ENCODE assay signal across 18 cellular contexts in the genomic region with DNA sequence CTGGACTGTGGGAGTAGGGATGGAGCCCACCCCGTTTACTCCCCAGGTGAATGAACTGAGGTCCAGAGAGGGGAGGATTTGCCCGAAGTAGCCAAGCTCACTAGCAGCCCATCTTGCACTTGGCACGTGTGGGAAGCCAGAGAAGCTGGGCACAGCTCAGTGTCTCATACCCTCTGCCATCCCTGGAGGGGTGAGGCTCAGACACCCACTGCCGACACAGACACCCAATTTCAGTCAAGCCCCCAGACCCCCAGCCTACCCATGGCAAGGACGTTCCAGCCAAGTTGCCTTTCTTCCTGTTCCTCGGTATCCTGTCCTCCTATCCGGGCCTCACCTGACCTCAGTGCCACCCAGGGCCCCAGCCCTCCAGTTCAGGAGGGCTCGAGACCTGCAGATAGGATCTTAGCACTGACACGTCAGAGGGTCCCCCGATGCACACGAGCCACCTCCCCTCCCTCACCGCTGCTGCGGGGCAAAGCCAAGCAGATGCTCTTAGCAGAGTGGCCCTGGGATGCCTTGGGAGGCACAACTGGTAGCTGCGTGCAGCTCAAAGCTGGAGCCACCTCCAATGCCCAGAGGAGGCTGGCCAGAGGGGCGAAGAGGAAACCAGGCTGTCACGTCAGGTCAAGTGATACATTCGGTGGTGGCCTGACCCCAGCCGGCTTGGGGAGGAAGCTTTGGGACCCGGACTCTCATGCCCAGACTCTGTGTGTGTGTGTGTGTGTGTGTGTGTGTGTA.
DNase-seq lines count a peak whose midpoint lies in the region; ATAC-seq, FAIRE-seq and TF ChIP-seq lines count a peak whose summit lies in the region.
"Had no signal": no experiment of that assay in that cellular context is flagged by ENCODE, and none has a peak within 500 bp of the region (broad histone marks: within the 10 kb centered on the region; RNA-seq: fewer than 3 reads in every experiment).

No MANE protein-coding gene starts in this region.

- intact Hi-C loops in left ventricle myocardium superior (cut with micrococcal nuclease) (no loop called here), cardiac septum (cut with DNase I) (no loop called here), lower lobe of right lung (cut with DNase I) (no loop called here), upper lobe of right lung (cut with DNase I) (no loop called here)

- ATAC-seq in left ventricle myocardium superior (no peak), lower lobe of right lung (no peak), upper lobe of right lung (no peak), GM19452 (IDR thresholded peaks at IDR 0.05; ENCODE audit: unreplicated experiment) (no peak)
- ATAC-seq: Panc1 had no signal

- H3K36me3 ChIP-seq in lower lobe of right lung (no peaks in the 10 kb centered on the region), upper lobe of right lung (no peaks in the 10 kb centered on the region)

- H3K4me1 ChIP-seq in lower lobe of right lung (peaks cover 16% of the 10 kb centered on the region), upper lobe of right lung (peaks cover 4% of the 10 kb centered on the region)

- no peaks in the 10 kb centered on the region for H3K9me3 ChIP-seq in lower lobe of right lung
- H3K9me3 ChIP-seq in upper lobe of right lung: no peaks in the 10 kb centered on the region

- peaks cover 12% of the 10 kb centered on the region for H3K27me3 ChIP-seq in lower lobe of right lung (ENCODE audit: low read depth)
- no peaks in the 10 kb centered on the region for H3K27me3 ChIP-seq in upper lobe of right lung

- no peak overlapping the region for H3K4me3 ChIP-seq in lower lobe of right lung
- no peak overlapping the region for H3K4me3 ChIP-seq in upper lobe of right lung
- H3K4me3 ChIP-seq: GM12878 had no signal

- FAIRE-seq in GM19239 (lab: Jason Lieb, UNC): no peak
- FAIRE-seq: A204.1, GM12878, GM18507 had no signal

- TF ChIP-seq CTCF in VCaP (conservative IDR thresholded peaks at IDR 0.05) (no peak), lower lobe of right lung (IDR thresholded peaks at IDR 0.05) (no peak), upper lobe of right lung (IDR thresholded peaks at IDR 0.05) (no peak)

- DNase-seq in left ventricle myocardium superior (peak; percentile 15), cardiac septum (ENCODE audit: low spot score) (no peak), lower lobe of right lung (peak; percentile 22), upper lobe of right lung (peak; percentile 41), GM19239 (ENCODE audit: insufficient read length, low spot score) (no peak)
- DNase-seq in stimulated activated CD4-positive, alpha-beta T cell treated with anti-CD3 and anti-CD28 coated beads, Interleukin-4, amount 100 ng/mL, for 1 hour: no peak
- DNase-seq: Calu3; CD4-positive, alpha-beta T cell; IMR-90; NCI-H1436 treated with DMSO at 0.1 percent for 48 hours; NCI-H2107; Right ventricle myocardium superior had no signal

- H3K27ac ChIP-seq in VCaP (peak overlapping the region; percentile 55), lower lobe of right lung (no peak overlapping the region), upper lobe of right lung (no peak overlapping the region)

Comparison
In these comparisons a context has a peak if more than half of its experiments do, and no peak if none do; other contexts are left out.
1. DNase-seq: peak in left ventricle myocardium superior (single experiment), lower lobe of right lung (single experiment) and upper lobe of right lung (single experiment); none in cardiac septum (single experiment), stimulated activated CD4-positive, alpha-beta T cell treated with anti-CD3 and anti-CD28 coated beads, Interleukin-4, amount 100 ng/mL, for 1 hour (single experiment) and GM19239 (single experiment).